ENCODE assay signal across 8 cellular contexts in the genomic region with DNA sequence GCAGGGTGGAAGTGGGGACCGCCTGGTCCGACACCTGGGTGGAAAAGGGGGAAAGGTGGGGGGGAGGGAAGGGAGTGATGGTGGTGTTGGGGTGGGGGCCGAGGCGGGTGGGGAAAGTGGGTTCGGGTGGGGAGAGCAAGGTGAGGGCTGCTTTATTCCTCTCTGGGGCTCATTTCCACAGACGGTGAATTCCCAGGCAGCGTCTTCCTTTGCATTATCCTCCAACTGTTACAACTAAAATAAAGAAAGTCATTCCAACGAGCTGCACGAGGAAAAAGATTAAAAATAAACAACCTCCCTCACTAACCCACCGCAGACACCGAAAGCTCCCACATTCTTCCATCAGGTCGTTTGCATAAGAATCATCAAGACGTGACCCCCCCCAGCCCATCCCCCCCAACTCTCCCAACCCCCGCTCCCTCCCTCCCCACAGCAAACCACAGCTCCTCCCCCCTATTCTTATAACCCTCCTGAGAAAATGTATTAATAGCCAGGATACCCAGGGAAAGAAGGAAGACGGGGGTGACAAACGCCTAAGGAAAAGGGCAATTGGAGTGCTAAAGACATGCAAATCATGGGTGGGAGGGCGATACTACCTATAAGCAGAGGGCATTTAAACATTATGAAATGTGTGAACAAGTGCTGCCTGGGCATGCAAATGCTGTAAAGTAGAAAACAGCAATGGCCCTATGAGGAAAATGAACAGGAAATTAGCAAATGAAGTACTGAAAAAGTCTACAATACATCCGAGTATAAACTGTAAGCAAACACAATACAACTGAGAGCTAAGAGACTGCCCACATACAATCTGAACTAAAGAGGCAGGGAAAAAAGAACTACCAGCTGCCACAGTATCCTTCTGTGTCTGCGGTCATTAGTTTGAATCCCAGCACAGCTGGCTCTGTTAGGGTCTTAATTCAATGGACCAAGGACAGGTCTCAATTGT. TPM values are rescaled to one million over a fixed set of nuclear protein-coding genes. Genes with fewer than 3 reads are reported as not detected.
A peak's percentile ranks its signal among the peaks of the same experiment; 100 is the strongest.
DNase-seq lines count a peak whose midpoint lies in the region; ATAC-seq lines count a peak whose summit lies in the region.

No MANE protein-coding gene starts in this region.

- WGBS in HUES64: under 1% methylated on average over 18 of the region's 19 CpGs

- H3K4me1 Mint-ChIP-seq in activated CD4-positive, alpha-beta memory T cell treated with anti-CD3 and anti-CD28 coated beads, Interleukin-2, amount 10 ng/mL, durations not matched to agents 7 days and 5 days: peaks cover 26% of the 10 kb centered on the region

- H3K9me3 ChIP-seq in HUES64 (ENCODE audit: insufficient read depth, low read depth, low read length) (no peaks in the 10 kb centered on the region), skeletal muscle tissue (ENCODE audit: control insufficient read depth in 3 of 3, low read length in 3 of 3) (no peaks in the 10 kb centered on the region)

- no peak overlapping the region for H3K27ac Mint-ChIP-seq in activated CD4-positive, alpha-beta memory T cell treated with anti-CD3 and anti-CD28 coated beads, Interleukin-2, amount 10 ng/mL, durations not matched to agents 7 days and 5 days

- H3K36me3 ChIP-seq in HUES64 (ENCODE audit: insufficient read depth, low read length): no peaks in the 10 kb centered on the region
- H3K36me3 ChIP-seq in skeletal muscle tissue (ENCODE audit: control insufficient read depth in 3 of 3, insufficient read depth in 3 of 3, low read length in 3 of 3): no peaks in the 10 kb centered on the region

- peaks cover 59% of the 10 kb centered on the region for H3K27me3 Mint-ChIP-seq in activated CD4-positive, alpha-beta memory T cell treated with anti-CD3 and anti-CD28 coated beads, Interleukin-2, amount 10 ng/mL, durations not matched to agents 7 days and 5 days

- POLR2A ChIA-PET in activated CD4-positive, alpha-beta memory T cell treated with anti-CD3 and anti-CD28 coated beads, Interleukin-2, amount 10 ng/mL, durations not matched to agents 7 days and 5 days (lab: Charles Lee): no interaction called here

- peak overlapping the region; percentile 94; the same call in 1 of the 2 replicates for H3K27ac ChIP-seq in HUES64 (ENCODE audit: low read depth, low read length)
- H3K27ac ChIP-seq in skeletal muscle tissue (ENCODE audit: low read depth, low read length): no peak overlapping the region

- H3K9ac ChIP-seq in HUES64 (ENCODE audit: low read depth, low read length) (peak overlapping the region; percentile 72), skeletal muscle tissue (ENCODE audit: low read depth in 1 of 3, low read length in 3 of 3) (peak overlapping the region in 1 of 3 donors; percentile 53)

- H3K4me1 ChIP-seq in HUES64 (ENCODE audit: insufficient read depth, low read length) (peaks cover 57% of the 10 kb centered on the region), skeletal muscle tissue (ENCODE audit: control insufficient read depth in 3 of 3, insufficient read depth in 3 of 3, low read length in 3 of 3) (peaks cover 10 to 18% (median 16%) of the 10 kb centered on the region in 3 donors)

- peak; percentile 27 for ATAC-seq in GM21423 (IDR thresholded peaks at IDR 0.05; ENCODE audit: unreplicated experiment)

- DNase-seq in NCI-H1417 (lab: John Stamatoyannopoulos, UW): peak; percentile 30 to 84 (median 52)
- DNase-seq in NCI-H1417 treated with DMSO at 0.1 percent for 48 hours (lab: John Stamatoyannopoulos, UW): no peak
- DNase-seq in activated CD4-positive, alpha-beta memory T cell treated with anti-CD3 and anti-CD28 coated beads, Interleukin-2, amount 10 ng/mL, durations not matched to agents 7 days and 5 days: no peak
- DNase-seq in AML-193 (lab: John Stamatoyannopoulos, UW): no peak

- H3K9me3 Mint-ChIP-seq in activated CD4-positive, alpha-beta memory T cell treated with anti-CD3 and anti-CD28 coated beads, Interleukin-2, amount 10 ng/mL, durations not matched to agents 7 days and 5 days: no peaks in the 10 kb centered on the region

- CTCF ChIA-PET in activated CD4-positive, alpha-beta memory T cell treated with anti-CD3 and anti-CD28 coated beads, Interleukin-2, amount 10 ng/mL, durations not matched to agents 7 days and 5 days (lab: Charles Lee): no interaction called here

- H3K27me3 ChIP-seq in HUES64 (ENCODE audit: insufficient read depth, low read length) (peaks cover 14% of the 10 kb centered on the region), skeletal muscle tissue (ENCODE audit: control insufficient read depth in 3 of 3, insufficient read depth in 3 of 3, low read length in 3 of 3) (peaks cover 0 to 3% (median 0%) of the 10 kb centered on the region in 3 donors)

- no peaks in the 10 kb centered on the region for H3K36me3 Mint-ChIP-seq in activated CD4-positive, alpha-beta memory T cell treated with anti-CD3 and anti-CD28 coated beads, Interleukin-2, amount 10 ng/mL, durations not matched to agents 7 days and 5 days (ENCODE audit: low read depth)

- H3K4me3 ChIP-seq in HUES64 (ENCODE audit: low read length): peak overlapping the region; percentile 92
- H3K4me3 ChIP-seq in iPS-11a (ENCODE audit: low read depth, low read length): peak overlapping the region; percentile 43
- H3K4me3 ChIP-seq in skeletal muscle tissue (ENCODE audit: low read length in 3 of 3): peak overlapping the region; percentile 68 to 74 (median 71)

- H3K4me3 Mint-ChIP-seq in activated CD4-positive, alpha-beta memory T cell treated with anti-CD3 and anti-CD28 coated beads, Interleukin-2, amount 10 ng/mL, durations not matched to agents 7 days and 5 days: peak overlapping the region; percentile 65

RNA-seq across cellular contexts. Expression of a gene that starts 2.6 kb away (rescaled TPM):
- 4.1 TPM for polyA plus RNA-seq in HUES64 (2013, experiment 1 of 2)
- polyA plus RNA-seq in HUES64 (2013, experiment 2 of 2): 6.1 TPM
- total RNA-seq in activated CD4-positive, alpha-beta memory T cell treated with anti-CD3 and anti-CD28 coated beads, Interleukin-2, amount 10 ng/mL, durations not matched to agents 7 days and 5 days: not detected
- total RNA-seq in skeletal muscle tissue: 1.0 TPM

Comparison
In these comparisons a context has a peak if more than half of its experiments do, and no peak if none do; other contexts are left out.
1. DNase-seq: peak in NCI-H1417 (3 of 3); none in NCI-H1417 treated with DMSO at 0.1 percent for 48 hours (single experiment), activated CD4-positive, alpha-beta memory T cell treated with anti-CD3 and anti-CD28 coated beads, Interleukin-2, amount 10 ng/mL, durations not matched to agents 7 days and 5 days (single experiment) and AML-193 (0 of 2).
2. Peak in every context shown above with its lines, with median percentiles within 50 percentile points of each other: H3K4me3 ChIP-seq.